31 cellular contexts compared by ENCODE assay signal in the genomic region with DNA sequence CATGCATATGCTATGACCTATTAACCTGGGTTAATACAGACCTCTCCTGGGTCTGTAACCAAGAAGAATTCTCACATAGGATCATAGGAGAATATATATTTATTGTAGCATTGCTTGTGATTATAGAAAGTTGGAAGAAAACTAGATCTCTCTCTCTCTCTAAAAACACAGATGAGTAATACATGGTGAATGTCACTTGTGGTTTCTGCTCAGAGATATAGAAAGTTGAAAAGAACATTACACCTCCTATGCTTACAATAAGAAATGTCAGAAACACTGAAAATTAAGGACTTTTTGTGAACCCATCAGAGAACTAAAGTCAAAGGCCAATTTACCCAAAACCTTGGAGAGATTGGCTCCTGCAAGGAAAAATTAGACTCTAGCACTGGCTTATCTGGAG.
DNase-seq lines count a peak whose midpoint lies in the region; ATAC-seq and TF ChIP-seq lines count a peak whose summit lies in the region.
"Had no signal": no experiment of that assay in that cellular context is flagged by ENCODE, and none has a peak within 500 bp of the region (broad histone marks: within the 10 kb centered on the region; RNA-seq: fewer than 3 reads in every experiment).

No MANE protein-coding gene starts in this region.

- no peaks in the 10 kb centered on the region for H3K36me3 Mint-ChIP-seq in MCF 10A (ENCODE audit: insufficient read depth, unreplicated experiment)
- H3K36me3 Mint-ChIP-seq: CD4-positive, alpha-beta memory T cell; immature natural killer cell had no signal

- H3K9ac ChIP-seq in mammary epithelial cell (ENCODE audit: insufficient read depth, low read length), result no peak overlapping the region

- H3K4me3 Mint-ChIP-seq in MCF 10A (ENCODE audit: unreplicated experiment), result no peak overlapping the region
- H3K4me3 Mint-ChIP-seq: activated naive CD8-positive, alpha-beta T cell treated with anti-CD3 and anti-CD28 coated beads, Interleukin-2, amount 50 U/mL, for 24 hours; CD4-positive, alpha-beta memory T cell; immature natural killer cell; stimulated activated naive CD8-positive, alpha-beta T cell treated with anti-CD3 and anti-CD28 coated beads, Interleukin-15, amount 100 ng/mL, for 72 hours had no signal

- H3K4me2 ChIP-seq in mammary epithelial cell (ENCODE audit: insufficient read depth, low read depth, low read length), result peak overlapping the region; percentile 54

- H3K36me3 ChIP-seq in mammary epithelial cell (ENCODE audit: insufficient read depth, low read length) (no peaks in the 10 kb centered on the region), RWPE2 (ENCODE audit: low read depth) (no peaks in the 10 kb centered on the region)
- H3K36me3 ChIP-seq: gastrocnemius medialis, WERI-Rb-1 had no signal

- H3K9me3 ChIP-seq in mammary epithelial cell (replicated peaks; ENCODE audit: insufficient read depth, low read length) (no peaks in the 10 kb centered on the region), RWPE2 (ENCODE audit: severe bottlenecking) (no peaks in the 10 kb centered on the region)
- H3K9me3 ChIP-seq: gastrocnemius medialis had no signal

- no peaks in the 10 kb centered on the region for H3K9me3 Mint-ChIP-seq in MCF 10A (ENCODE audit: unreplicated experiment)
- H3K9me3 Mint-ChIP-seq: activated naive CD8-positive, alpha-beta T cell treated with anti-CD3 and anti-CD28 coated beads, Interleukin-2, amount 50 U/mL, for 24 hours; CD4-positive, alpha-beta memory T cell; stimulated activated naive CD8-positive, alpha-beta T cell treated with anti-CD3 and anti-CD28 coated beads, Interleukin-15, amount 100 ng/mL, for 72 hours had no signal

- dilution Hi-C loops in mammary epithelial cell (cut with HindIII; ENCODE audit: low sequenced_read_pairs), result no loop called here

- peak overlapping the region; percentile 45 for H2AFZ ChIP-seq in mammary epithelial cell (ENCODE audit: low read depth, low read length)

- H3K27ac Mint-ChIP-seq in MCF 10A (ENCODE audit: low read depth, unreplicated experiment), result no peak overlapping the region
- H3K27ac Mint-ChIP-seq: activated naive CD8-positive, alpha-beta T cell treated with anti-CD3 and anti-CD28 coated beads, Interleukin-2, amount 50 U/mL, for 24 hours; CD4-positive, alpha-beta memory T cell; immature natural killer cell; stimulated activated naive CD8-positive, alpha-beta T cell treated with anti-CD3 and anti-CD28 coated beads, Interleukin-15, amount 100 ng/mL, for 72 hours had no signal

- intact Hi-C loops in mammary epithelial cell (cut with micrococcal nuclease) (no loop called here), MCF 10A (cut with micrococcal nuclease) (no loop called here)

- POLR2A ChIA-PET in MCF 10A (lab: Yijun Ruan, JAX), result no interaction called here

- CTCF ChIA-PET in mammary epithelial cell (lab: Charles Lee; ENCODE audit: low non-redundant PET), result no interaction called here
- CTCF ChIA-PET in MCF 10A (lab: Yijun Ruan, JAX), result interaction anchor here (0.6 kb wide), 1 partner anchor 13 kb away, joined by 3 read pairs; no protein-coding TSS in a partner anchor

- H4K20me1 ChIP-seq in mammary epithelial cell (ENCODE audit: insufficient read depth, low read length), result no peaks in the 10 kb centered on the region

- in situ Hi-C loops in mammary epithelial cell (cut with MboI; ENCODE audit: low sequenced_read_pairs in 2 of 2), result no loop called here

- H3K27me3 Mint-ChIP-seq in MCF 10A (ENCODE audit: insufficient read depth, unreplicated experiment), result peaks cover 52% of the 10 kb centered on the region
- H3K27me3 Mint-ChIP-seq: activated naive CD8-positive, alpha-beta T cell treated with anti-CD3 and anti-CD28 coated beads, Interleukin-2, amount 50 U/mL, for 24 hours; CD4-positive, alpha-beta memory T cell; stimulated activated naive CD8-positive, alpha-beta T cell treated with anti-CD3 and anti-CD28 coated beads, Interleukin-15, amount 100 ng/mL, for 72 hours had no signal

- H3K27me3 ChIP-seq in mammary epithelial cell (ENCODE audit: insufficient read depth, low read length) (no peaks in the 10 kb centered on the region), RWPE2 (ENCODE audit: insufficient read depth, poor library complexity, severe bottlenecking) (no peaks in the 10 kb centered on the region)
- H3K27me3 ChIP-seq: gastrocnemius medialis had no signal

- TF ChIP-seq CTCF in mammary epithelial cell (conservative IDR thresholded peaks at IDR 0.05 in 1 of 2, IDR thresholded peaks at IDR 0.05 in 1 of 2; ENCODE audit: extremely low read depth in 1 of 2, insufficient read depth in 1 of 2, low read depth in 1 of 2, low read length in 2 of 2), result no peak
- TF ChIP-seq CTCF in MCF 10A (IDR thresholded peaks at IDR 0.05; ENCODE audit: unreplicated experiment), result no peak
- no peak for TF ChIP-seq CTCF in RWPE2 (IDR thresholded peaks at IDR 0.05; ENCODE audit: poor library complexity, severe bottlenecking)

- H3K27ac ChIP-seq in mammary epithelial cell (ENCODE audit: insufficient read depth, low read depth, low read length) (peak overlapping the region; percentile 18), RWPE2 (ENCODE audit: poor library complexity, severe bottlenecking) (no peak overlapping the region)
- H3K27ac ChIP-seq: epithelial cell of prostate, gastrocnemius medialis, skin epidermis, WERI-Rb-1 had no signal

- no peaks in the 10 kb centered on the region for H3K79me2 ChIP-seq in mammary epithelial cell (ENCODE audit: insufficient read depth, low read length)

- H3K4me1 ChIP-seq in mammary epithelial cell (ENCODE audit: insufficient read depth, low read length) (peaks cover 30% of the 10 kb centered on the region), RWPE2 (ENCODE audit: insufficient read depth, poor library complexity, severe bottlenecking) (peaks cover 5% of the 10 kb centered on the region)
- H3K4me1 ChIP-seq: gastrocnemius medialis had no signal

- H3K4me1 Mint-ChIP-seq in MCF 10A (ENCODE audit: insufficient read depth, unreplicated experiment), result peaks cover 3% of the 10 kb centered on the region
- H3K4me1 Mint-ChIP-seq: activated naive CD8-positive, alpha-beta T cell treated with anti-CD3 and anti-CD28 coated beads, Interleukin-2, amount 50 U/mL, for 24 hours; CD4-positive, alpha-beta memory T cell; immature natural killer cell; stimulated activated naive CD8-positive, alpha-beta T cell treated with anti-CD3 and anti-CD28 coated beads, Interleukin-15, amount 100 ng/mL, for 72 hours had no signal

- ATAC-seq in RWPE2 (ENCODE audit: low read depth), result peak; percentile 48; the same call in 1 of the 3 replicates
- ATAC-seq: activated naive CD8-positive, alpha-beta T cell treated with anti-CD3 and anti-CD28 coated beads, Interleukin-2, amount 50 U/mL, for 24 hours; gastrocnemius medialis; left lobe of liver; Right ventricle myocardium inferior; stimulated activated naive CD8-positive, alpha-beta T cell treated with anti-CD3 and anti-CD28 coated beads, Interleukin-15, amount 100 ng/mL, for 72 hours had no signal

- BruUV-seq in mammary epithelial cell (replicated peaks; lab: Mats Ljungman, UMichigan) (no TSS peak), MCF 10A (replicated peaks; lab: Mats Ljungman, UMichigan) (no TSS peak)

- peak; percentile 17 for DNase-seq in mammary epithelial cell
- DNase-seq in MCF 10A (ENCODE audit: unreplicated experiment), result no peak
- DNase-seq in RWPE2 (ENCODE audit: low spot score), result no peak
- DNase-seq in fibroblast of peridontal ligament (ENCODE audit: extremely low read depth), result peak; percentile 46
- no peak for DNase-seq in NCI-H69 (lab: John Stamatoyannopoulos, UW)
- no peak for DNase-seq in NCI-H82 (lab: John Stamatoyannopoulos, UW)
- no peak for DNase-seq in NCI-H226
- no peak for DNase-seq in NCI-H2107 (lab: John Stamatoyannopoulos, UW)
- DNase-seq: 8988T; activated CD4-positive, alpha-beta T cell treated with anti-CD3 and anti-CD28 coated beads for 48 hours; activated CD8-positive, alpha-beta memory T cell treated with anti-CD3 and anti-CD28 coated beads for 24 hours; activated gamma-delta T cell; activated naive CD8-positive, alpha-beta T cell treated with anti-CD3 and anti-CD28 coated beads, Interleukin-2, amount 50 U/mL, for 24 hours; CD4-positive, alpha-beta memory T cell; DMS 273 treated with DMSO at 0.1 percent for 48 hours; effector CD8-positive, alpha-beta T cell; gastrocnemius medialis; hypothalamus; immature natural killer cell; mesendoderm; MV-4-11; NCI-H1436 treated with DMSO at 0.1 percent for 48 hours; NCI-H446 treated with DMSO at 0.1 percent for 48 hours; stimulated activated CD8-positive, alpha-beta memory T cell treated with anti-CD3 and anti-CD28 coated beads, Interleukin-4, amount 100 ng/mL, for 48 hours; stimulated activated naive CD8-positive, alpha-beta T cell treated with anti-CD3 and anti-CD28 coated beads, Interleukin-15, amount 100 ng/mL, for 72 hours; T-helper 9 cell; WERI-Rb-1 had no signal

- H3K4me3 ChIP-seq in mammary epithelial cell (replicated peaks in 1 of 3; ENCODE audit: insufficient read depth in 1 of 3, low read depth in 2 of 3, low read length in 3 of 3) (no peak overlapping the region), RWPE2 (ENCODE audit: severe bottlenecking) (no peak overlapping the region)
- H3K4me3 ChIP-seq: gastrocnemius medialis, skin epidermis had no signal

Comparison
In these comparisons a context has a peak if more than half of its experiments do, and no peak if none do; other contexts are left out.
1. DNase-seq: peak in mammary epithelial cell (single experiment) and fibroblast of peridontal ligament (single experiment); none in MCF 10A (single experiment), RWPE2 (single experiment), NCI-H69 (single experiment), NCI-H82 (single experiment), NCI-H226 (single experiment) and NCI-H2107 (single experiment).